In the genomic region with DNA sequence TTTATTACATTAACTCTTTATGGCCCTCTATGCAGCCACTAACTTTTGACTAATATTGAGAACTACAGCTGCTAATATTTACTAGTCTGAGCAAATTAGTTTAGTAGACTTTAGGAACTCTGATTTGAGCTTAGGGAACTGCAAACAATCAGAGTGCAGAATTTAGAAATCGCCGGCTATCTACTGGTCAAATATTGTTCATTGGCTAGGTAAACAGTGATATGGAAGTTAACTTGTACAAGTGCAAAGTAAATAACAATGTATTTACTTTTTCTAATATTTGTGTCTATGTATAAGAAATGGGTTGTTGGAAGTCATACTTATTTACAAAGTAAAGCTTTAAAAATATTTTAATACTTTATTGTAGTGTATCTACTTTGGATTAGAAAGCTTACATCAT, we compare ENCODE assay signal across 25 cellular contexts.
"Had no signal": no experiment of that assay in that cellular context is flagged by ENCODE, and none has a peak within 500 bp of the region (broad histone marks: within the 10 kb centered on the region; RNA-seq: fewer than 3 reads in every experiment).

No MANE protein-coding gene starts in this region.

- FAIRE-seq: bronchial epithelial cell, RCC 7860 had no signal

- H3K36me3 ChIP-seq: ascending aorta had no signal

- H3K27ac ChIP-seq: ascending aorta, body of pancreas had no signal

- H3K4me1 ChIP-seq: ascending aorta had no signal

- H3K9me3 ChIP-seq: ascending aorta, body of pancreas had no signal

- ATAC-seq: activated CD8-positive, alpha-beta memory T cell treated with anti-CD3 and anti-CD28 coated beads, Interleukin-2, amount 10 ng/mL, durations not matched to agents 7 days and 5 days; activated naive CD4-positive, alpha-beta T cell treated with anti-CD3 and anti-CD28 coated beads, Interleukin-2, amount 50 U/mL, for 72 hours; activated naive CD8-positive, alpha-beta T cell treated with anti-CD3 and anti-CD28 coated beads, Interleukin-2, amount 50 U/mL, for 24 hours; body of pancreas; T-helper 17 cell had no signal

- H3K4me3 ChIP-seq: ascending aorta, body of pancreas had no signal

- H3K27me3 ChIP-seq: ascending aorta, body of pancreas had no signal

- DNase-seq: activated CD4-positive, alpha-beta T cell treated with anti-CD3 and anti-CD28 coated beads, Interleukin-2, amount 10 ng/mL, durations not matched to agents 24 days and 14 days; activated CD4-positive, alpha-beta T cell treated with anti-CD3 and anti-CD28 coated beads, Interleukin-2, amount 50 U/mL, for 48 hours; activated CD4-positive, CD25-positive, alpha-beta regulatory T cell treated with anti-CD3 and anti-CD28 coated beads, Interleukin-2, amount 50 U/mL, for 72 hours; activated CD8-positive, alpha-beta memory T cell treated with anti-CD3 and anti-CD28 coated beads, Interleukin-2, amount 10 ng/mL, durations not matched to agents 7 days and 5 days; activated effector memory CD4-positive, alpha-beta T cell treated with Interleukin-2 at 50 U/mL for 16 hours; activated naive CD4-positive, alpha-beta T cell; activated naive CD8-positive, alpha-beta T cell treated with anti-CD3 and anti-CD28 coated beads, Interleukin-2, amount 50 U/mL, for 24 hours; activated T-cell treated with anti-CD3 and anti-CD28 coated beads, Interleukin-2, amount 50 U/mL, for 24 hours; amniotic stem cell; body of pancreas; central memory CD4-positive, alpha-beta T cell; KG1; NCI-H1092; NCI-H187; NCI-H2081 treated with DMSO at 0.1 percent for 48 hours; NCI-H2227 treated with DMSO at 0.1 percent for 48 hours; NCI-H69; NK-92 treated with Interleukin-12 subunit alpha and Interleukin-12 subunit beta, amount 100 ng/mL, for 24 hours; SHP77; T-helper 17 cell; T-helper 9 cell had no signal
